Comparison of ENCODE assay signal across 20 cellular contexts in genomic region chr3:81363816-81364215, GRCh38.
DNase-seq lines count a peak whose midpoint lies in the region; ATAC-seq, FAIRE-seq and TF ChIP-seq lines count a peak whose summit lies in the region.
"Had no signal": no experiment of that assay in that cellular context is flagged by ENCODE, and none has a peak within 500 bp of the region (broad histone marks: within the 10 kb centered on the region; RNA-seq: fewer than 3 reads in every experiment).

No MANE protein-coding gene starts in this region.

- DNase-seq in ELR (ENCODE audit: low read depth) (peak; percentile 21), choroid plexus epithelial cell (ENCODE audit: low read depth) (peak; percentile 12), endothelial cell of umbilical vein (ENCODE audit: low read depth, low spot score) (no peak), iris pigment epithelial cell (ENCODE audit: low read depth) (peak; percentile 66)
- DNase-seq: 8988T; C1 segment of cervical spinal cord; Calu3; CD4-positive, alpha-beta memory T cell; COR-L47; DMS53; DMS79 treated with DMSO at 0.1 percent for 48 hours; GM23248; H7; HCEC 1CT had no signal

- no peaks in the 10 kb centered on the region for H3K9me1 ChIP-seq in endothelial cell of umbilical vein (replicated peaks; ENCODE audit: control insufficient read depth, extremely low read depth, insufficient read depth, low read length)

- POLR2A ChIA-PET in endothelial cell of umbilical vein (lab: Charles Lee) = no interaction called here

- peak overlapping the region; percentile 57 for H3K27ac ChIP-seq in endothelial cell of umbilical vein (ENCODE audit: insufficient read depth, low read depth, low read length)
- H3K27ac ChIP-seq: A549, GM23248 had no signal

- CTCF ChIA-PET in endothelial cell of umbilical vein (lab: Charles Lee) = interaction anchor here (0.9 to 1.8 kb wide), 10 partner anchors 9 to 62 kb away, joined by 3 to 25 read pairs (median 5); no protein-coding TSS in a partner anchor

- H3K79me2 ChIP-seq in endothelial cell of umbilical vein (ENCODE audit: control insufficient read depth, insufficient read depth, low read length) = no peaks in the 10 kb centered on the region

- no peak for ATAC-seq in HG02678 (IDR thresholded peaks at IDR 0.05; ENCODE audit: unreplicated experiment)
- ATAC-seq in GM21786 (IDR thresholded peaks at IDR 0.05; ENCODE audit: unreplicated experiment) = no peak
- no peak for ATAC-seq in GM18511 (IDR thresholded peaks at IDR 0.05; ENCODE audit: unreplicated experiment)
- ATAC-seq: A549 had no signal

- TF ChIP-seq POLR2A in endothelial cell of umbilical vein (IDR thresholded peaks at IDR 0.05; ENCODE audit: low read depth, low read length) = no peak

- intact Hi-C loops in endothelial cell of umbilical vein (cut with micrococcal nuclease) = no loop called here

- H3K9me3 ChIP-seq in endothelial cell of umbilical vein (replicated peaks; ENCODE audit: control insufficient read depth, insufficient read depth, low read length) = no peaks in the 10 kb centered on the region
- H3K9me3 ChIP-seq: A549 had no signal

- no TSS peak for BruUV-seq in endothelial cell of umbilical vein (replicated peaks; lab: Mats Ljungman, UMichigan)

- peaks cover 17% of the 10 kb centered on the region for H3K4me1 ChIP-seq in endothelial cell of umbilical vein (ENCODE audit: control insufficient read depth, extremely low read depth, insufficient read depth, low read length)
- H3K4me1 ChIP-seq: A549 had no signal

- H3K4me2 ChIP-seq in endothelial cell of umbilical vein (ENCODE audit: insufficient read depth, low read length) = peak overlapping the region; percentile 92
- H3K4me2 ChIP-seq: A549 had no signal

- no peak for FAIRE-seq in endothelial cell of umbilical vein (lab: Jason Lieb, UNC)
- FAIRE-seq: A549, G401.6, H1 had no signal

- H3K9ac ChIP-seq in endothelial cell of umbilical vein (replicated peaks; ENCODE audit: extremely low read depth, insufficient read depth, low read length) = peak overlapping the region; percentile 57
- H3K9ac ChIP-seq: GM23248 had no signal

- H3K4me3 ChIP-seq in choroid plexus epithelial cell (ENCODE audit: low read depth, low read length) = no peak overlapping the region
- peak overlapping the region in 1 of 3 experiments; percentile 48 for H3K4me3 ChIP-seq in endothelial cell of umbilical vein (replicated peaks in 1 of 3; ENCODE audit: insufficient read depth in 1 of 3, low read depth in 1 of 3, low read length in 3 of 3)
- H3K4me3 ChIP-seq: A549, GM23248 had no signal

- H4K20me1 ChIP-seq in endothelial cell of umbilical vein (replicated peaks; ENCODE audit: control insufficient read depth, extremely low read depth, insufficient read depth, low read length) = no peaks in the 10 kb centered on the region

- no peak for TF ChIP-seq CTCF in choroid plexus epithelial cell (conservative IDR thresholded peaks at IDR 0.05; ENCODE audit: low read depth, low read length)
- TF ChIP-seq CTCF in endothelial cell of umbilical vein (IDR thresholded peaks at IDR 0.05; ENCODE audit: extremely low read depth in 1 of 2, insufficient read depth in 1 of 2, low read depth in 1 of 2, low read length in 2 of 2) = no peak

- dilution Hi-C loops in endothelial cell of umbilical vein (cut with MboI; ENCODE audit: extremely low pct_ligation_motif_present, low sequenced_read_pairs) = no loop called here

- H3K27me3 ChIP-seq in endothelial cell of umbilical vein (ENCODE audit: control insufficient read depth in 2 of 2, insufficient read depth in 2 of 2, low read length in 2 of 2) = no peaks in the 10 kb centered on the region

- H3K36me3 ChIP-seq in endothelial cell of umbilical vein (ENCODE audit: control insufficient read depth in 2 of 2, extremely low read depth in 1 of 2, insufficient read depth in 2 of 2, low read length in 2 of 2) = no peaks in the 10 kb centered on the region

- no peak overlapping the region for H2AFZ ChIP-seq in endothelial cell of umbilical vein (ENCODE audit: low read depth, low read length)
- H2AFZ ChIP-seq: GM23248 had no signal

TF ChIP-seq in endothelial cell of umbilical vein, 7 proteins besides CTCF, POLR2A, EP300 and RAD21:
- TF ChIP-seq EZH2 (IDR thresholded peaks at IDR 0.05; ENCODE audit: borderline replicate concordance, low read depth, low read length, severe bottlenecking) = no peak
- TF ChIP-seq MYC (IDR thresholded peaks at IDR 0.05; ENCODE audit: low read depth, low read length) = no peak
- no peak for TF ChIP-seq FOS (IDR thresholded peaks at IDR 0.05; ENCODE audit: borderline replicate concordance, insufficient read depth, low read length)
- TF ChIP-seq POLR2AphosphoS5 (IDR thresholded peaks at IDR 0.05; ENCODE audit: insufficient read depth, low read depth, low read length) = no peak
- no peak for TF ChIP-seq JUN (IDR thresholded peaks at IDR 0.05; ENCODE audit: borderline replicate concordance, insufficient read depth, insufficient read length, low read depth)
- no peak for TF ChIP-seq MAX (IDR thresholded peaks at IDR 0.05; ENCODE audit: insufficient read depth, insufficient read length)
- no peak for TF ChIP-seq GATA2 (IDR thresholded peaks at IDR 0.05; ENCODE audit: insufficient read depth, insufficient read length, low read depth, low read length)
